ENCODE assay signal across 29 cellular contexts in the genomic region with DNA sequence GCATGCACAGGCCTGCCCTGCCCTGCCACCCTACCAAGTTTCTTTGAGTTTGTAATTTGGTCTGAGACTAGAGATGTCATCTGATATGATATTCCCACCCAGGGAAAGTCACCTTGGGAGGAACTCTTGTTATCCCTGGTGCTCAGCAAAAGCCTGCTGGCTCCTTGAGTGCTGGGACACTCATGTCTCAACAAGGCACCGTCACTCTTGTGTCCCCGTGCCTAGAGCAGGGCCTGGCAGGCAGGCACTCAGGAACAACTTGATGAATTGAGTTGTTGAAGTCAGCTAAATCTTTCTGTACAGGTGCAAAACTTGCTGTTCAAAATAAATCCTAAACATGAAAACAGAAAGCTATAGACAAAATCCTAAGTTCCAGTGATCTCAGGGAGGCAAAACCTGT.
"Had no signal": no experiment of that assay in that cellular context is flagged by ENCODE, and none has a peak within 500 bp of the region (broad histone marks: within the 10 kb centered on the region; RNA-seq: fewer than 3 reads in every experiment).

No MANE protein-coding gene starts in this region.

- H3K4me2 ChIP-seq: smooth muscle cell had no signal

- H3K36me3 Mint-ChIP-seq: activated CD4-positive, alpha-beta memory T cell treated with anti-CD3 and anti-CD28 coated beads for 36 hours; activated naive CD4-positive, alpha-beta T cell treated with anti-CD3 and anti-CD28 coated beads, Interleukin-2, amount 10 ng/mL, durations not matched to agents 7 days and 5 days; brain; naive thymus-derived CD8-positive, alpha-beta T cell; stimulated activated naive B cell treated with anti-CD40 and anti-IgM and Interleukin-4, amounts not matched to agents 10 μg/mL and 1 μg/mL and 100 μg/mL, for 72 hours had no signal

- H3K4me3 Mint-ChIP-seq: activated CD4-positive, alpha-beta memory T cell treated with anti-CD3 and anti-CD28 coated beads for 36 hours; activated naive CD4-positive, alpha-beta T cell treated with anti-CD3 and anti-CD28 coated beads, Interleukin-2, amount 10 ng/mL, durations not matched to agents 7 days and 5 days; activated naive CD8-positive, alpha-beta T cell treated with anti-CD3 and anti-CD28 coated beads, Interleukin-2, amount 10 ng/mL, durations not matched to agents 7 days and 5 days; brain; stimulated activated naive B cell treated with anti-CD40 and anti-IgM and Interleukin-4, amounts not matched to agents 10 μg/mL and 1 μg/mL and 100 μg/mL, for 72 hours had no signal

- H3K27ac ChIP-seq: ascending aorta, foreskin keratinocyte, lower lobe of right lung, right atrium auricular region, stomach, thyroid gland, upper lobe of left lung, vagina had no signal

- H3K4me3 ChIP-seq: ascending aorta, heart left ventricle, lower lobe of right lung, right atrium auricular region, smooth muscle cell, stomach, thyroid gland, upper lobe of left lung, vagina had no signal

- H3K9me3 ChIP-seq: ascending aorta, heart left ventricle, lower lobe of right lung, right atrium auricular region, stomach, thyroid gland, upper lobe of left lung, vagina had no signal

- ATAC-seq: activated CD4-positive, CD25-positive, alpha-beta regulatory T cell treated with anti-CD3 and anti-CD28 coated beads, Interleukin-2, amount 50 U/mL, for 24 hours; esophagus mucosa; foreskin keratinocyte; heart left ventricle; left lobe of liver; lower lobe of right lung; naive thymus-derived CD8-positive, alpha-beta T cell; stimulated activated naive B cell treated with anti-CD40 and anti-IgM and Interleukin-4, amounts not matched to agents 10 μg/mL and 1 μg/mL and 100 μg/mL, for 72 hours had no signal

- H3K9me3 Mint-ChIP-seq: activated CD4-positive, alpha-beta memory T cell treated with anti-CD3 and anti-CD28 coated beads for 36 hours; activated naive CD4-positive, alpha-beta T cell treated with anti-CD3 and anti-CD28 coated beads, Interleukin-2, amount 10 ng/mL, durations not matched to agents 7 days and 5 days; activated naive CD8-positive, alpha-beta T cell treated with anti-CD3 and anti-CD28 coated beads, Interleukin-2, amount 10 ng/mL, durations not matched to agents 7 days and 5 days; activated T-helper 1 cell treated with anti-CD3 and anti-CD28 coated beads, Interleukin-12 subunit alpha, Interleukin-12 subunit beta, Interleukin-2, Interleukin-4 antibody, amounts not matched to agents 30 ng/mL and 10 ng/mL and 1 ng/mL, durations not matched to agents 14 hours and 24 hours and 36 hours; brain; naive thymus-derived CD8-positive, alpha-beta T cell; stimulated activated naive B cell treated with anti-CD40 and anti-IgM and Interleukin-4, amounts not matched to agents 10 μg/mL and 1 μg/mL and 100 μg/mL, for 72 hours had no signal

- H3K27ac Mint-ChIP-seq: activated CD4-positive, alpha-beta memory T cell treated with anti-CD3 and anti-CD28 coated beads for 36 hours; activated naive CD8-positive, alpha-beta T cell treated with anti-CD3 and anti-CD28 coated beads, Interleukin-2, amount 10 ng/mL, durations not matched to agents 7 days and 5 days; brain; stimulated activated naive B cell treated with anti-CD40 and anti-IgM and Interleukin-4, amounts not matched to agents 10 μg/mL and 1 μg/mL and 100 μg/mL, for 72 hours had no signal

- H3K27me3 ChIP-seq: ascending aorta, heart left ventricle, right atrium auricular region, stomach, thyroid gland, upper lobe of left lung, vagina had no signal

- DNase-seq: activated CD4-positive, alpha-beta memory T cell treated with anti-CD3 and anti-CD28 coated beads for 36 hours; activated CD4-positive, alpha-beta T cell treated with anti-CD3 and anti-CD28 coated beads for 48 hours; activated CD8-positive, alpha-beta memory T cell treated with anti-CD3 and anti-CD28 coated beads, Interleukin-2, amount 50 U/mL, for 4 hours; activated gamma-delta T cell; activated naive CD4-positive, alpha-beta T cell treated with anti-CD3 and anti-CD28 coated beads, Interleukin-2, amount 10 ng/mL, durations not matched to agents 7 days and 5 days; activated naive CD8-positive, alpha-beta T cell treated with anti-CD3 and anti-CD28 coated beads, Interleukin-2, amount 10 ng/mL, durations not matched to agents 7 days and 5 days; activated T-cell treated with anti-CD3 and anti-CD28 coated beads, Interleukin-2, amount 50 U/mL, for 1 hour; cortex of kidney; foreskin keratinocyte; heart left ventricle; lower lobe of right lung; mesenchymal stem cell; naive thymus-derived CD8-positive, alpha-beta T cell; stimulated activated CD4-positive, alpha-beta T cell treated with anti-CD3 and anti-CD28 coated beads, Interleukin-1b, Interleukin-23, amount 100 ng/mL, for 48 hours; stimulated activated CD4-positive, alpha-beta T cell treated with anti-CD3 and anti-CD28 coated beads, Interleukin-4, amount 100 ng/mL, for 4 hours; stimulated activated CD8-positive, alpha-beta memory T cell treated with anti-CD3 and anti-CD28 coated beads, Interleukin-4, amount 100 ng/mL, for 48 hours; stimulated activated naive B cell treated with anti-CD40 and anti-IgM and Interleukin-4, amounts not matched to agents 10 μg/mL and 1 μg/mL and 100 μg/mL, for 72 hours; stomach had no signal

- H3K27me3 Mint-ChIP-seq: activated naive CD4-positive, alpha-beta T cell treated with anti-CD3 and anti-CD28 coated beads, Interleukin-2, amount 10 ng/mL, durations not matched to agents 7 days and 5 days; brain; stimulated activated naive B cell treated with anti-CD40 and anti-IgM and Interleukin-4, amounts not matched to agents 10 μg/mL and 1 μg/mL and 100 μg/mL, for 72 hours had no signal

- H3K36me3 ChIP-seq: ascending aorta, heart left ventricle, lower lobe of right lung, right atrium auricular region, stomach, thyroid gland, upper lobe of left lung, vagina had no signal
